In the genomic region with DNA sequence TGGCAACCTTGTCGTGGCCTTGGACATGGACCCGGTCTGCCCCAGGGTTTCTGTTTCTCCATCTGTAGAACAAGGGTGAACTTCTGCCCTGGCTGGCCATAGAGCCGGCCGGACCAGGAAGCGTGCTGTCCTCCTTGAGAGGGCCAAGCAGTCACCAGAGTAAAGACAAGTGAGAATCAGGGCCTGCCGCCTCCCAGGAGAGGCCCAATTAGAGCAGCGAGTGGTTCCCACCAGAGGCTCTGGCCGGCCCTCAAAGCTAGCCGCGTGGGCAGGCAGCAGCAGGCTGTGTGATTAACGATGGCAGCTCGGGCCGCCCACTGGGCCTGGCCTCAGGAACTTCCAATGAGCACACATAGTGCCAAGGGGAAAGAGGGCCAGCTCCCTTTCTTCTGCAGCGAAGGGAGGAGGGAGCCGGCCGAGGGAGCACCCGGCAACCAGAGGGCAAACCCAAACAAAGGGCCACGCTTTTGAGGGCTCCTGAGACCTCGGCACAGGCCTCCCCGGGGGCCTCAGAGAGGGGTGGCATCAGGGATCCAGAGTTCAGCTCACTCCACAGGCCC, we compare ENCODE assay signal across 1 cellular context.
TF ChIP-seq lines count a peak whose summit lies in the region.

No MANE protein-coding gene starts in this region.

TF ChIP-seq in GM23338, 12 proteins besides CTCF, POLR2A, EP300 and RAD21:
- TF ChIP-seq, protein P1, sequence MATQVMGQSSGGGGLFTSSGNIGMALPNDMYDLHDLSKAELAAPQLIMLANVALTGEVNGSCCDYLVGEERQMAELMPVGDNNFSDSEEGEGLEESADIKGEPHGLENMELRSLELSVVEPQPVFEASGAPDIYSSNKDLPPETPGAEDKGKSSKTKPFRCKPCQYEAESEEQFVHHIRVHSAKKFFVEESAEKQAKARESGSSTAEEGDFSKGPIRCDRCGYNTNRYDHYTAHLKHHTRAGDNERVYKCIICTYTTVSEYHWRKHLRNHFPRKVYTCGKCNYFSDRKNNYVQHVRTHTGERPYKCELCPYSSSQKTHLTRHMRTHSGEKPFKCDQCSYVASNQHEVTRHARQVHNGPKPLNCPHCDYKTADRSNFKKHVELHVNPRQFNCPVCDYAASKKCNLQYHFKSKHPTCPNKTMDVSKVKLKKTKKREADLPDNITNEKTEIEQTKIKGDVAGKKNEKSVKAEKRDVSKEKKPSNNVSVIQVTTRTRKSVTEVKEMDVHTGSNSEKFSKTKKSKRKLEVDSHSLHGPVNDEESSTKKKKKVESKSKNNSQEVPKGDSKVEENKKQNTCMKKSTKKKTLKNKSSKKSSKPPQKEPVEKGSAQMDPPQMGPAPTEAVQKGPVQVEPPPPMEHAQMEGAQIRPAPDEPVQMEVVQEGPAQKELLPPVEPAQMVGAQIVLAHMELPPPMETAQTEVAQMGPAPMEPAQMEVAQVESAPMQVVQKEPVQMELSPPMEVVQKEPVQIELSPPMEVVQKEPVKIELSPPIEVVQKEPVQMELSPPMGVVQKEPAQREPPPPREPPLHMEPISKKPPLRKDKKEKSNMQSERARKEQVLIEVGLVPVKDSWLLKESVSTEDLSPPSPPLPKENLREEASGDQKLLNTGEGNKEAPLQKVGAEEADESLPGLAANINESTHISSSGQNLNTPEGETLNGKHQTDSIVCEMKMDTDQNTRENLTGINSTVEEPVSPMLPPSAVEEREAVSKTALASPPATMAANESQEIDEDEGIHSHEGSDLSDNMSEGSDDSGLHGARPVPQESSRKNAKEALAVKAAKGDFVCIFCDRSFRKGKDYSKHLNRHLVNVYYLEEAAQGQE (IDR thresholded peaks at IDR 0.05; ENCODE audit: unreplicated experiment): no peak
- TF ChIP-seq JUNB (IDR thresholded peaks at IDR 0.05; ENCODE audit: unreplicated experiment) (no peak), CREB1 (CRISPR knock-in tag; IDR thresholded peaks at IDR 0.05; ENCODE audit: low read depth) (no peak), ZNF462 (CRISPR knock-in tag; IDR thresholded peaks at IDR 0.05) (no peak), NANOG (IDR thresholded peaks at IDR 0.05; ENCODE audit: borderline replicate concordance) (no peak), ZNF114 (CRISPR knock-in tag; IDR thresholded peaks at IDR 0.05) (no peak), EZH2phosphoT487 (IDR thresholded peaks at IDR 0.05; ENCODE audit: unreplicated experiment) (no peak), ETS1 (IDR thresholded peaks at IDR 0.05) (no peak), POLR2AphosphoS5 (IDR thresholded peaks at IDR 0.05; ENCODE audit: low read depth) (no peak), EZH2 (IDR thresholded peaks at IDR 0.05; ENCODE audit: low read depth, unreplicated experiment) (no peak), STAT1 (IDR thresholded peaks at IDR 0.05; ENCODE audit: unreplicated experiment) (no peak), ZNF331 (CRISPR knock-in tag; IDR thresholded peaks at IDR 0.05; ENCODE audit: low read depth) (no peak)
